In genomic region chr7:80082214-80082613, GRCh38 we compare ENCODE assay signal across 1 cellular context.
TF ChIP-seq lines count a peak whose summit lies in the region.

No MANE protein-coding gene starts in this region.

TF ChIP-seq in IMR-90, 13 proteins besides CTCF, POLR2A, EP300 and RAD21 (continued from another document):
- TF ChIP-seq, protein P1, sequence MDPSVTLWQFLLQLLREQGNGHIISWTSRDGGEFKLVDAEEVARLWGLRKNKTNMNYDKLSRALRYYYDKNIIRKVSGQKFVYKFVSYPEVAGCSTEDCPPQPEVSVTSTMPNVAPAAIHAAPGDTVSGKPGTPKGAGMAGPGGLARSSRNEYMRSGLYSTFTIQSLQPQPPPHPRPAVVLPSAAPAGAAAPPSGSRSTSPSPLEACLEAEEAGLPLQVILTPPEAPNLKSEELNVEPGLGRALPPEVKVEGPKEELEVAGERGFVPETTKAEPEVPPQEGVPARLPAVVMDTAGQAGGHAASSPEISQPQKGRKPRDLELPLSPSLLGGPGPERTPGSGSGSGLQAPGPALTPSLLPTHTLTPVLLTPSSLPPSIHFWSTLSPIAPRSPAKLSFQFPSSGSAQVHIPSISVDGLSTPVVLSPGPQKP (IDR thresholded peaks at IDR 0.05; ENCODE audit: borderline replicate concordance, low read depth, low read length): no peak
- no peak for TF ChIP-seq CEBPB (IDR thresholded peaks at IDR 0.05; ENCODE audit: low read depth, low read length)
